In genomic region chr7:11830582-11831382, GRCh38 we compare ENCODE assay signal across 7 cellular contexts. TPM values are rescaled to one million over a fixed set of nuclear protein-coding genes. Genes with fewer than 3 reads are reported as not detected.
DNase-seq lines count a peak whose midpoint lies in the region; ATAC-seq, FAIRE-seq and TF ChIP-seq lines count a peak whose summit lies in the region.

No MANE protein-coding gene starts in this region.

- no peak overlapping the region for H2AFZ ChIP-seq in keratinocyte (ENCODE audit: control insufficient read depth, low read length)

- H3K4me3 Mint-ChIP-seq in HFFc6: peak overlapping the region; percentile 37
- H3K4me3 Mint-ChIP-seq in activated naive CD8-positive, alpha-beta T cell treated with anti-CD3 and anti-CD28 coated beads, Interleukin-2, amount 50 U/mL, for 24 hours: peak overlapping the region; percentile 3
- peak overlapping the region; percentile 34 to 81 for H3K4me3 Mint-ChIP-seq in stimulated activated naive B cell treated with anti-CD40 and anti-IgM and Interleukin-4, amounts not matched to agents 10 μg/mL and 1 μg/mL and 100 μg/mL, for 72 hours

- no peaks in the 10 kb centered on the region for H3K79me2 ChIP-seq in keratinocyte (ENCODE audit: control insufficient read depth, insufficient read depth, low read length)

- no peaks in the 10 kb centered on the region for H3K4me1 Mint-ChIP-seq in HFFc6 (ENCODE audit: low read depth)
- peaks cover 11% of the 10 kb centered on the region for H3K4me1 Mint-ChIP-seq in activated naive CD8-positive, alpha-beta T cell treated with anti-CD3 and anti-CD28 coated beads, Interleukin-2, amount 50 U/mL, for 24 hours
- H3K4me1 Mint-ChIP-seq in stimulated activated naive B cell treated with anti-CD40 and anti-IgM and Interleukin-4, amounts not matched to agents 10 μg/mL and 1 μg/mL and 100 μg/mL, for 72 hours: peaks cover 2 to 22% of the 10 kb centered on the region in 2 donors

- no peak for TF ChIP-seq CTCF in HFFc6 (IDR thresholded peaks at IDR 0.05)
- TF ChIP-seq CTCF in keratinocyte (optimal IDR thresholded peaks at IDR 0.05 in 1 of 3, IDR thresholded peaks at IDR 0.05 in 1 of 3, conservative IDR thresholded peaks at IDR 0.05 in 1 of 3; ENCODE audit: extremely low read depth in 1 of 3, insufficient read depth in 2 of 3, low read length in 3 of 3): no peak

- H3K4me3 ChIP-seq in keratinocyte (ENCODE audit: control insufficient read depth in 2 of 3, extremely low read depth in 1 of 3, insufficient read depth in 2 of 3, low read depth in 1 of 3, low read length in 3 of 3): peak overlapping the region in 2 of 3 experiments; percentile 1 to 36

- DNase-seq in HFFc6 (no peak), keratinocyte (ENCODE audit: low read depth, low spot score) (no peak), H4 (ENCODE audit: low spot score) (no peak)
- no peak for DNase-seq in activated naive CD8-positive, alpha-beta T cell treated with anti-CD3 and anti-CD28 coated beads, Interleukin-2, amount 50 U/mL, for 24 hours
- no peak for DNase-seq in stimulated activated naive B cell treated with anti-CD40 and anti-IgM and Interleukin-4, amounts not matched to agents 10 μg/mL and 1 μg/mL and 100 μg/mL, for 72 hours
- no peak for DNase-seq in activated CD4-positive, CD25-positive, alpha-beta regulatory T cell treated with anti-CD3 and anti-CD28 coated beads, Interleukin-2, amount 50 U/mL, for 72 hours

- H3K36me3 ChIP-seq in keratinocyte (ENCODE audit: control insufficient read depth in 2 of 2, extremely low read depth in 1 of 2, insufficient read depth in 2 of 2, low read length in 2 of 2): no peaks in the 10 kb centered on the region

- no peaks in the 10 kb centered on the region for H3K9me3 ChIP-seq in keratinocyte (ENCODE audit: control insufficient read depth, low read depth, low read length)

- no peak overlapping the region for H3K27ac Mint-ChIP-seq in HFFc6
- no peak overlapping the region for H3K27ac Mint-ChIP-seq in activated naive CD8-positive, alpha-beta T cell treated with anti-CD3 and anti-CD28 coated beads, Interleukin-2, amount 50 U/mL, for 24 hours
- no peak overlapping the region for H3K27ac Mint-ChIP-seq in stimulated activated naive B cell treated with anti-CD40 and anti-IgM and Interleukin-4, amounts not matched to agents 10 μg/mL and 1 μg/mL and 100 μg/mL, for 72 hours

- no peaks in the 10 kb centered on the region for H3K36me3 Mint-ChIP-seq in HFFc6 (ENCODE audit: low read depth)
- no peaks in the 10 kb centered on the region for H3K36me3 Mint-ChIP-seq in activated naive CD8-positive, alpha-beta T cell treated with anti-CD3 and anti-CD28 coated beads, Interleukin-2, amount 50 U/mL, for 24 hours (ENCODE audit: low read depth)
- H3K36me3 Mint-ChIP-seq in stimulated activated naive B cell treated with anti-CD40 and anti-IgM and Interleukin-4, amounts not matched to agents 10 μg/mL and 1 μg/mL and 100 μg/mL, for 72 hours: no peaks in the 10 kb centered on the region

- no peaks in the 10 kb centered on the region for H3K27me3 Mint-ChIP-seq in HFFc6 (ENCODE audit: insufficient read depth)
- H3K27me3 Mint-ChIP-seq in activated naive CD8-positive, alpha-beta T cell treated with anti-CD3 and anti-CD28 coated beads, Interleukin-2, amount 50 U/mL, for 24 hours: peaks cover 44% of the 10 kb centered on the region
- peaks cover 30 to 39% of the 10 kb centered on the region in 2 donors for H3K27me3 Mint-ChIP-seq in stimulated activated naive B cell treated with anti-CD40 and anti-IgM and Interleukin-4, amounts not matched to agents 10 μg/mL and 1 μg/mL and 100 μg/mL, for 72 hours

- no peaks in the 10 kb centered on the region for H3K9me1 ChIP-seq in keratinocyte (ENCODE audit: control insufficient read depth, extremely low read depth, insufficient read depth, low read length)

- peak overlapping the region; percentile 68 for H3K4me2 ChIP-seq in keratinocyte (ENCODE audit: control insufficient read depth, extremely low read depth, insufficient read depth, low read depth, low read length)

- no peaks in the 10 kb centered on the region for H4K20me1 ChIP-seq in keratinocyte (ENCODE audit: control insufficient read depth, extremely low read depth, insufficient read depth, low read length)

- peaks cover 2% of the 10 kb centered on the region for H3K4me1 ChIP-seq in keratinocyte (ENCODE audit: control insufficient read depth, extremely low read depth, insufficient read depth, low read length)

- no peak for FAIRE-seq in keratinocyte (lab: Jason Lieb, UNC)

- H3K27me3 ChIP-seq in keratinocyte (ENCODE audit: control insufficient read depth, extremely low read depth, insufficient read depth, low read length): peaks cover 21% of the 10 kb centered on the region

- dilution Hi-C loops in keratinocyte (cut with MboI; ENCODE audit: extremely low pct_ligation_motif_present, low sequenced_read_pairs): no loop called here

- no peak overlapping the region for H3K27ac ChIP-seq in keratinocyte (ENCODE audit: control insufficient read depth, insufficient read depth, low read length)

- no peak overlapping the region for H3K9ac ChIP-seq in keratinocyte (ENCODE audit: control insufficient read depth, extremely low read depth, insufficient read depth, low read length)

- peaks cover 9% of the 10 kb centered on the region for H3K9me3 Mint-ChIP-seq in HFFc6
- no peaks in the 10 kb centered on the region for H3K9me3 Mint-ChIP-seq in activated naive CD8-positive, alpha-beta T cell treated with anti-CD3 and anti-CD28 coated beads, Interleukin-2, amount 50 U/mL, for 24 hours
- no peaks in the 10 kb centered on the region for H3K9me3 Mint-ChIP-seq in stimulated activated naive B cell treated with anti-CD40 and anti-IgM and Interleukin-4, amounts not matched to agents 10 μg/mL and 1 μg/mL and 100 μg/mL, for 72 hours

- ATAC-seq in activated naive CD8-positive, alpha-beta T cell treated with anti-CD3 and anti-CD28 coated beads, Interleukin-2, amount 50 U/mL, for 24 hours: no peak
- ATAC-seq in stimulated activated naive B cell treated with anti-CD40 and anti-IgM and Interleukin-4, amounts not matched to agents 10 μg/mL and 1 μg/mL and 100 μg/mL, for 72 hours (replicated peaks): no peak
- no peak for ATAC-seq in HG03280 (IDR thresholded peaks at IDR 0.05; ENCODE audit: unreplicated experiment)

RNA-seq across cellular contexts. Expression of gene THSD7A, which starts 1.2 kb away (rescaled TPM):
- not detected for total RNA-seq in HFFc6 (2021; fragmentation: NEBNext Ultra II Directional; extraction: Animal tissue kit (Norgen Biotek cat#: 25700))
- polyA plus RNA-seq in keratinocyte: not detected in 3 replicates
- not detected for polyA plus RNA-seq in keratinocyte (2011; ENCODE audit: low read depth)
- not detected in 2 replicates for polyA plus RNA-seq in keratinocyte (2011; cell fraction: cytosol; rRNA removed)
- not detected in 2 replicates for polyA plus RNA-seq in keratinocyte (2011; cell fraction: nucleus; rRNA removed)
- polyA plus RNA-seq in keratinocyte (2012; ENCODE audit: low replicate concordance): not detected in 2 replicates
- not detected in 3 replicates for polyA minus RNA-seq in keratinocyte
- not detected for polyA minus RNA-seq in keratinocyte (2011; cell fraction: cytosol; rRNA and poly(A)+ RNA removed)
- not detected in 2 replicates for polyA minus RNA-seq in keratinocyte (2011; cell fraction: nucleus; rRNA and poly(A)+ RNA removed)
- total RNA-seq in H4 (2014; rRNA removed; shearing (Covaris generic)): 0.27 and 0.41 TPM in 2 replicates

Comparison
In these comparisons a context has a peak if more than half of its experiments do, and no peak if none do; other contexts are left out.
1. H3K4me3 Mint-ChIP-seq: peak in every context shown above with its lines; median percentile 58 in stimulated activated naive B cell treated with anti-CD40 and anti-IgM and Interleukin-4, amounts not matched to agents 10 μg/mL and 1 μg/mL and 100 μg/mL, for 72 hours; 37 in HFFc6; 3 in activated naive CD8-positive, alpha-beta T cell treated with anti-CD3 and anti-CD28 coated beads, Interleukin-2, amount 50 U/mL, for 24 hours.